ENCODE assay signal across 13 cellular contexts in genomic region chr2:152613235-152613634, GRCh38.
DNase-seq lines count a peak whose midpoint lies in the region; ATAC-seq, FAIRE-seq and TF ChIP-seq lines count a peak whose summit lies in the region.
"Had no signal": no experiment of that assay in that cellular context is flagged by ENCODE, and none has a peak within 500 bp of the region (broad histone marks: within the 10 kb centered on the region; RNA-seq: fewer than 3 reads in every experiment).

No MANE protein-coding gene starts in this region.

- dilution Hi-C loops in endothelial cell of umbilical vein (cut with MboI; ENCODE audit: extremely low pct_ligation_motif_present, low sequenced_read_pairs) = no loop called here

- H3K79me2 ChIP-seq in endothelial cell of umbilical vein (ENCODE audit: control insufficient read depth, insufficient read depth, low read length) = no peaks in the 10 kb centered on the region

- H3K9me1 ChIP-seq in endothelial cell of umbilical vein (replicated peaks; ENCODE audit: control insufficient read depth, extremely low read depth, insufficient read depth, low read length) = no peaks in the 10 kb centered on the region

- intact Hi-C loops in endothelial cell of umbilical vein (cut with micrococcal nuclease) = loop anchor here (5.0 kb wide), 1 partner anchor 276 kb away; the partner anchor contains the start of gene FMNL2

- no peak overlapping the region for H3K9ac ChIP-seq in endothelial cell of umbilical vein (replicated peaks; ENCODE audit: extremely low read depth, insufficient read depth, low read length)

- POLR2A ChIA-PET in endothelial cell of umbilical vein (lab: Charles Lee) = interaction anchor here (0.5 kb wide), 1 partner anchor 12 kb away, joined by 4 read pairs; no protein-coding TSS in a partner anchor

- no peaks in the 10 kb centered on the region for H4K20me1 ChIP-seq in endothelial cell of umbilical vein (replicated peaks; ENCODE audit: control insufficient read depth, extremely low read depth, insufficient read depth, low read length)

- FAIRE-seq in endothelial cell of umbilical vein (lab: Jason Lieb, UNC) = no peak
- no peak for FAIRE-seq in GM19239 (lab: Jason Lieb, UNC)

- H3K27me3 ChIP-seq in endothelial cell of umbilical vein (ENCODE audit: control insufficient read depth in 2 of 2, insufficient read depth in 2 of 2, low read length in 2 of 2) = no peaks in the 10 kb centered on the region
- H3K27me3 ChIP-seq: ascending aorta had no signal

- no peak overlapping the region for H2AFZ ChIP-seq in endothelial cell of umbilical vein (ENCODE audit: low read depth, low read length)

- no peak overlapping the region for H3K27ac ChIP-seq in endothelial cell of umbilical vein (ENCODE audit: insufficient read depth, low read depth, low read length)
- H3K27ac ChIP-seq: C4-2B had no signal

- TF ChIP-seq POLR2A in endothelial cell of umbilical vein (IDR thresholded peaks at IDR 0.05; ENCODE audit: low read depth, low read length) = no peak

- no peak for TF ChIP-seq CTCF in endothelial cell of umbilical vein (IDR thresholded peaks at IDR 0.05; ENCODE audit: extremely low read depth in 1 of 2, insufficient read depth in 1 of 2, low read depth in 1 of 2, low read length in 2 of 2)

- ATAC-seq in GM19395 (IDR thresholded peaks at IDR 0.05; ENCODE audit: unreplicated experiment) = peak; percentile 49
- ATAC-seq: activated CD8-positive, alpha-beta T cell treated with anti-CD3 and anti-CD28 coated beads for 36 hours; stimulated activated naive CD8-positive, alpha-beta T cell treated with anti-CD3 and anti-CD28 coated beads, Interleukin-15, amount 100 ng/mL, for 72 hours had no signal

- DNase-seq in AML-193 (lab: John Stamatoyannopoulos, UW) = peak; percentile 17
- peak; percentile 55 for DNase-seq in LHCN-M2 (ENCODE audit: low read depth)
- peak; percentile 18 for DNase-seq in endothelial cell of umbilical vein (ENCODE audit: low read depth, low spot score)
- no peak for DNase-seq in stimulated activated naive CD4-positive, alpha-beta T cell treated with Interleukin-2 at 50 U/mL for 16 hours (lab: John Stamatoyannopoulos, UW)
- no peak for DNase-seq in NCI-H2196 (lab: John Stamatoyannopoulos, UW; ENCODE audit: unreplicated experiment)
- DNase-seq in UCSD-AML1 (lab: John Stamatoyannopoulos, UW; ENCODE audit: unreplicated experiment) = no peak
- DNase-seq in GM19239 (ENCODE audit: insufficient read length, low spot score) = no peak
- DNase-seq: activated CD8-positive, alpha-beta T cell treated with anti-CD3 and anti-CD28 coated beads for 36 hours; midbrain; stimulated activated naive CD8-positive, alpha-beta T cell treated with anti-CD3 and anti-CD28 coated beads, Interleukin-15, amount 100 ng/mL, for 72 hours had no signal

- no peak overlapping the region for H3K4me3 ChIP-seq in endothelial cell of umbilical vein (replicated peaks in 1 of 3; ENCODE audit: insufficient read depth in 1 of 3, low read depth in 1 of 3, low read length in 3 of 3)
- H3K4me3 ChIP-seq: ascending aorta had no signal

- H3K36me3 ChIP-seq in endothelial cell of umbilical vein (ENCODE audit: control insufficient read depth in 2 of 2, extremely low read depth in 1 of 2, insufficient read depth in 2 of 2, low read length in 2 of 2) = peaks cover 5% of the 10 kb centered on the region in 2 experiments

- no peak overlapping the region for H3K4me2 ChIP-seq in endothelial cell of umbilical vein (ENCODE audit: insufficient read depth, low read length)

- H3K9me3 ChIP-seq in endothelial cell of umbilical vein (replicated peaks; ENCODE audit: control insufficient read depth, insufficient read depth, low read length) = no peaks in the 10 kb centered on the region
- H3K9me3 ChIP-seq: ascending aorta had no signal

- CTCF ChIA-PET in endothelial cell of umbilical vein (lab: Charles Lee) = interaction anchor here (0.9 to 1.9 kb wide), 4 partner anchors 22 to 437 kb away, joined by 3 to 5 read pairs (median 4); partner anchors contain the start of gene STAM2

- BruUV-seq in endothelial cell of umbilical vein (replicated peaks; lab: Mats Ljungman, UMichigan) = no TSS peak

- peaks cover 15% of the 10 kb centered on the region for H3K4me1 ChIP-seq in endothelial cell of umbilical vein (ENCODE audit: control insufficient read depth, extremely low read depth, insufficient read depth, low read length)

TF ChIP-seq in endothelial cell of umbilical vein, 7 proteins besides CTCF, POLR2A, EP300 and RAD21:
- TF ChIP-seq GATA2 (IDR thresholded peaks at IDR 0.05; ENCODE audit: insufficient read depth, insufficient read length, low read depth, low read length) (no peak), EZH2 (IDR thresholded peaks at IDR 0.05; ENCODE audit: borderline replicate concordance, low read depth, low read length, severe bottlenecking) (no peak), FOS (IDR thresholded peaks at IDR 0.05; ENCODE audit: borderline replicate concordance, insufficient read depth, low read length) (peak; percentile 49)
TF ChIP-seq in endothelial cell of umbilical vein: peak in this region for 1.

Comparison
In these comparisons a context has a peak if more than half of its experiments do, and no peak if none do; other contexts are left out.
1. DNase-seq: peak in AML-193 (2 of 2), LHCN-M2 (single experiment) and endothelial cell of umbilical vein (single experiment); none in stimulated activated naive CD4-positive, alpha-beta T cell treated with Interleukin-2 at 50 U/mL for 16 hours (single experiment), NCI-H2196 (single experiment), UCSD-AML1 (single experiment) and GM19239 (single experiment).